24 cellular contexts compared by ENCODE assay signal in genomic region chr19:12318782-12319413, GRCh38. TPM values are rescaled to one million over a fixed set of nuclear protein-coding genes. Genes with fewer than 3 reads are reported as not detected.
DNase-seq lines count a peak whose midpoint lies in the region; ATAC-seq and TF ChIP-seq lines count a peak whose summit lies in the region.
"Had no signal": no experiment of that assay in that cellular context is flagged by ENCODE, and none has a peak within 500 bp of the region (broad histone marks: within the 10 kb centered on the region; RNA-seq: fewer than 3 reads in every experiment).

No MANE protein-coding gene starts in this region.

- POLR2A ChIA-PET in HCT116 (lab: Charles Lee), result no interaction called here

- no peaks in the 10 kb centered on the region for H4K20me1 ChIP-seq in HCT116 (ENCODE audit: insufficient read depth)
- H4K20me1 ChIP-seq: BLaER1 had no signal

- DNase-seq in HCT116 (ENCODE audit: low read depth, low spot score) (no peak), adipocyte (ENCODE audit: low read depth) (no peak), endothelial cell (ENCODE audit: low spot score) (no peak), HT-29 (ENCODE audit: low spot score) (no peak), retina (no peak)
- DNase-seq: CD4-positive, CD25-positive, alpha-beta regulatory T cell; DMS53; GOT3; HCEC 1CT; KG1; MG63; NCI-H1105 treated with DMSO at 0.1 percent for 48 hours; NCI-H146; NCI-H1930; NCI-H2107; NCI-H446; NCI-H524 treated with DMSO at 0.1 percent for 48 hours; NCI-H774; PC-3; SJCRH30 had no signal

- no peaks in the 10 kb centered on the region for H3K27me3 Mint-ChIP-seq in endothelial cell (ENCODE audit: unreplicated experiment)
- H3K27me3 Mint-ChIP-seq: CD4-positive, CD25-positive, alpha-beta regulatory T cell had no signal

- peaks cover 46% of the 10 kb centered on the region for H3K36me3 Mint-ChIP-seq in endothelial cell (ENCODE audit: low read depth, unreplicated experiment)

- RAD21 ChIA-PET in HCT116 (lab: Charles Lee; ENCODE audit: low non-redundant PET in 1 of 2, low total read pairs in 2 of 2, uncharacterized antibody in 2 of 2, unreplicated experiment in 2 of 2), result no interaction called here

- H3K27ac ChIP-seq in HCT116 (ENCODE audit: low read depth, low read length), result no peak overlapping the region
- H3K27ac ChIP-seq: BLaER1, SJCRH30 had no signal

- H3K9me3 Mint-ChIP-seq in endothelial cell (ENCODE audit: unreplicated experiment), result peaks cover 37% of the 10 kb centered on the region

- no peaks in the 10 kb centered on the region for H3K36me3 ChIP-seq in HCT116 (ENCODE audit: control insufficient read depth in 1 of 2, insufficient read depth in 2 of 2, low read length in 2 of 2)
- H3K36me3 ChIP-seq in adipocyte (ENCODE audit: control insufficient read depth, insufficient read depth, low read length, severe bottlenecking), result peaks cover 67% of the 10 kb centered on the region

- BruUV-seq in HCT116 (replicated peaks; lab: Mats Ljungman, UMichigan), result no TSS peak

- no peak overlapping the region for H2AFZ ChIP-seq in HCT116 (ENCODE audit: low read depth, low read length, poor library complexity, severe bottlenecking)

- TF ChIP-seq RAD21 in HCT116 (IDR thresholded peaks at IDR 0.05; ENCODE audit: low read depth), result no peak

- H3K9ac ChIP-seq in HCT116 (ENCODE audit: low read length) (no peak overlapping the region), adipocyte (ENCODE audit: low read length) (no peak overlapping the region)
- H3K9ac ChIP-seq: BLaER1 had no signal

- H3K9me3 ChIP-seq in HCT116 (ENCODE audit: control insufficient read depth in 1 of 2, insufficient read depth in 1 of 2, low read depth in 1 of 2, low read length in 2 of 2) (peaks cover 7 to 12% of the 10 kb centered on the region in 2 experiments; a peak in 2 of 4 replicates), adipocyte (ENCODE audit: control insufficient read depth, low read length) (peaks cover 62% of the 10 kb centered on the region)

- no peaks in the 10 kb centered on the region for H3K4me1 Mint-ChIP-seq in endothelial cell (ENCODE audit: unreplicated experiment)

- no peaks in the 10 kb centered on the region for H3K27me3 ChIP-seq in HCT116 (ENCODE audit: insufficient read depth, low read length)
- H3K27me3 ChIP-seq in adipocyte (replicated peaks; ENCODE audit: control insufficient read depth, insufficient read depth, low read length), result no peaks in the 10 kb centered on the region
- H3K27me3 ChIP-seq: BLaER1, MG63, SJCRH30 had no signal

- H3K79me2 ChIP-seq in HCT116 (ENCODE audit: insufficient read depth, low read length), result no peaks in the 10 kb centered on the region

- ATAC-seq in HCT116, result no peak
- no peak for ATAC-seq in HG03432 (IDR thresholded peaks at IDR 0.05; ENCODE audit: unreplicated experiment)
- ATAC-seq: PC-3, Right ventricle myocardium inferior, SK-N-SH treated with all-trans-retinoic acid at 6 μM for 48 hours had no signal

- intact Hi-C loops in HCT116 (cut with micrococcal nuclease), result no loop called here

- H3K4me3 ChIP-seq in HCT116 (replicated peaks in 1 of 2; ENCODE audit: low read depth in 1 of 2, low read length in 2 of 2) (no peak overlapping the region), adipocyte (ENCODE audit: low read length) (peak overlapping the region; percentile 65)
- H3K4me3 ChIP-seq: BLaER1, MG63, SJCRH30 had no signal

- no peak for TF ChIP-seq CTCF in HCT116 (IDR thresholded peaks at IDR 0.05 in 2 of 3, conservative IDR thresholded peaks at IDR 0.05 in 1 of 3; ENCODE audit: borderline replicate concordance in 1 of 3, insufficient read depth in 1 of 3, low read depth in 2 of 3, low read length in 2 of 3)
- TF ChIP-seq CTCF in endothelial cell (IDR thresholded peaks at IDR 0.05; ENCODE audit: unreplicated experiment), result no peak

- no peaks in the 10 kb centered on the region for H3K9me2 ChIP-seq in HCT116 (ENCODE audit: insufficient read depth)

- no peak overlapping the region for H3K27ac Mint-ChIP-seq in endothelial cell (ENCODE audit: unreplicated experiment)
- H3K27ac Mint-ChIP-seq: CD4-positive, CD25-positive, alpha-beta regulatory T cell had no signal

- TF ChIP-seq POLR2A in HCT116 (IDR thresholded peaks at IDR 0.05; ENCODE audit: borderline replicate concordance, extremely low read depth, insufficient read depth, insufficient read length), result no peak

- no peaks in the 10 kb centered on the region for H3K4me1 ChIP-seq in HCT116 (ENCODE audit: control insufficient read depth in 1 of 2, insufficient read depth in 2 of 2, low read length in 2 of 2)
- no peaks in the 10 kb centered on the region for H3K4me1 ChIP-seq in adipocyte (ENCODE audit: control insufficient read depth, insufficient read depth, low read length)
- H3K4me1 ChIP-seq: BLaER1, SJCRH30 had no signal

- H3K4me2 ChIP-seq in HCT116 (ENCODE audit: low read length), result no peak overlapping the region
- H3K4me2 ChIP-seq: BLaER1 had no signal

- CTCF ChIA-PET in HCT116 (lab: Charles Lee), result no interaction called here

- H3K4me3 Mint-ChIP-seq in endothelial cell (ENCODE audit: unreplicated experiment), result peak overlapping the region; percentile 34
- H3K4me3 Mint-ChIP-seq: CD4-positive, CD25-positive, alpha-beta regulatory T cell had no signal

TF ChIP-seq in HCT116, 20 proteins besides CTCF, POLR2A, EP300 and RAD21:
- TF ChIP-seq FOSL1 (IDR thresholded peaks at IDR 0.05; ENCODE audit: low read depth) (no peak), EZH2 (IDR thresholded peaks at IDR 0.05) (no peak), JUND (IDR thresholded peaks at IDR 0.05) (no peak), ZNF274 (IDR thresholded peaks at IDR 0.05; ENCODE audit: low read depth, low read length) (0 out of 2 replicates have a peak, but pooled peaks have one; percentile 17), CBX3 (IDR thresholded peaks at IDR 0.05; ENCODE audit: low read depth) (no peak), TCF7L2 (IDR thresholded peaks at IDR 0.05; ENCODE audit: borderline replicate concordance, extremely low read depth, insufficient read depth, insufficient read length) (no peak)

RNA-seq across cellular contexts. Expression of gene ZNF563, which starts 14.5 kb away (rescaled TPM):
- not detected for total RNA-seq in HCT116 (2021; ENCODE audit: unreplicated experiment)
- polyA plus RNA-seq in HCT116 (2012), result not detected in 2 replicates
- 1.2 TPM for total RNA-seq in endothelial cell (ENCODE audit: unreplicated experiment)
- 0.25 and 0.70 TPM in 2 replicates for total RNA-seq in HT-29 (2014; rRNA removed; shearing (Covaris generic))

RNA-seq across cellular contexts. Expression of gene ZNF44, which starts 24.2 kb away (rescaled TPM):
- total RNA-seq in HCT116 (2021; ENCODE audit: unreplicated experiment) (3.6 TPM), endothelial cell (ENCODE audit: unreplicated experiment) (7.0 TPM)
- 1.4 and 2.6 TPM in 2 replicates for polyA plus RNA-seq in HCT116 (2012)
- total RNA-seq in HT-29 (2014; rRNA removed; shearing (Covaris generic)), result 0.94 and 3.0 TPM in 2 replicates

RNA-seq across cellular contexts. Expression of gene ZNF442, which starts 46.6 kb away (rescaled TPM):
- not detected for total RNA-seq in HCT116 (2021; ENCODE audit: unreplicated experiment)
- not detected in 2 replicates for polyA plus RNA-seq in HCT116 (2012)
- 4.0 TPM for total RNA-seq in endothelial cell (ENCODE audit: unreplicated experiment)
- 0.03 and 0.05 TPM in 2 replicates for total RNA-seq in HT-29 (2014; rRNA removed; shearing (Covaris generic))
